ENCODE assay signal across 29 cellular contexts in the genomic region with DNA sequence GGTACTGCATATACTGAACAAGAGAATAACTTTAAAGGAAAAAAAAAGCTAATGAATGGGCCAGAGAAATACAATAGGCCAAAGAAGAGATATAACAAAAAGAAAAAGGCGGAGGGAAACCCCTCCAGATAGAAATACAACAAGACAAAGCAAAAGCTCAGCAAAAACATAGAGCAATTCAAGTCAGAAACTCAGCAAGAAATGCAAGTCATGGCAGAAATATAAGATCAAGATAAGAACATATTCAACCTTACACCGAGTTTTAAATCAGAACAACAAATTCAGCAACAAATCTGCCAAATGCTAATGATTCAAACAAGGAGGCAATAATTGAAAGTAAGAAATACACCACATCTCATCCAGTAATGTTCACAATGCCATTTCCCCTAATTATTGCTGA.
"Had no signal": no experiment of that assay in that cellular context is flagged by ENCODE, and none has a peak within 500 bp of the region (broad histone marks: within the 10 kb centered on the region; RNA-seq: fewer than 3 reads in every experiment).

No MANE protein-coding gene starts in this region.

- H3K36me3 ChIP-seq: colonic mucosa, esophagus muscularis mucosa, esophagus squamous epithelium, gastrocnemius medialis, gastroesophageal sphincter, heart left ventricle, heart right ventricle had no signal

- H2AFZ ChIP-seq: hepatocyte had no signal

- H3K4me1 ChIP-seq: colonic mucosa, esophagus muscularis mucosa, esophagus squamous epithelium, foreskin keratinocyte, gastrocnemius medialis, gastroesophageal sphincter, heart left ventricle, heart right ventricle had no signal

- H3K4me3 ChIP-seq: colonic mucosa, coronary artery, dorsolateral prefrontal cortex, esophagus muscularis mucosa, esophagus squamous epithelium, gastrocnemius medialis, gastroesophageal sphincter, heart left ventricle, heart right ventricle, hepatocyte had no signal

- H3K27me3 Mint-ChIP-seq: effector memory CD8-positive, alpha-beta T cell had no signal

- DNase-seq: colonic mucosa; cortex of kidney; dermis blood vessel endothelial cell; dorsolateral prefrontal cortex; effector CD4-positive, alpha-beta T cell; effector CD8-positive, alpha-beta T cell; effector memory CD4-positive, alpha-beta T cell; effector memory CD8-positive, alpha-beta T cell; endodermal cell; erythroblast; esophagus squamous epithelium; foreskin fibroblast; foreskin keratinocyte; foreskin melanocyte; gastrocnemius medialis; glutamatergic neuron; head of caudate nucleus; heart left ventricle; heart right ventricle had no signal

- H3K27ac Mint-ChIP-seq: dendritic cell treated with granulocyte-macrophage colony-stimulating factor and Interleukin-4, amounts not matched to agents 40 ng/mL and 50 ng/mL, for 4 days; effector memory CD8-positive, alpha-beta T cell; endodermal cell had no signal

- FAIRE-seq: endometrium, endothelial cell of umbilical vein, frontal cortex had no signal

- H3K9me3 Mint-ChIP-seq: dendritic cell treated with granulocyte-macrophage colony-stimulating factor and Interleukin-4, amounts not matched to agents 40 ng/mL and 50 ng/mL, for 4 days had no signal

- ATAC-seq: effector memory CD8-positive, alpha-beta T cell; esophagus mucosa; foreskin keratinocyte; gastrocnemius medialis; gastroesophageal sphincter; heart left ventricle; heart right ventricle had no signal

- H3K9me3 ChIP-seq: colonic mucosa, esophagus muscularis mucosa, esophagus squamous epithelium, gastrocnemius medialis, gastroesophageal sphincter, heart left ventricle, heart right ventricle had no signal

- H3K27me3 ChIP-seq: colonic mucosa, dorsolateral prefrontal cortex, esophagus muscularis mucosa, esophagus squamous epithelium, gastrocnemius medialis, gastroesophageal sphincter, heart left ventricle, heart right ventricle, hepatocyte had no signal

- H3K4me3 Mint-ChIP-seq: dendritic cell treated with granulocyte-macrophage colony-stimulating factor and Interleukin-4, amounts not matched to agents 40 ng/mL and 50 ng/mL, for 4 days; effector memory CD8-positive, alpha-beta T cell; endodermal cell had no signal

- H3K4me2 ChIP-seq: hepatocyte had no signal

- H3K79me2 ChIP-seq: hepatocyte had no signal

- H3K27ac ChIP-seq: colonic mucosa, coronary artery, dorsolateral prefrontal cortex, epithelial cell of prostate, esophagus muscularis mucosa, esophagus squamous epithelium, foreskin keratinocyte, gastrocnemius medialis, gastroesophageal sphincter, heart left ventricle, heart right ventricle, hepatocyte had no signal
